22 cellular contexts compared by ENCODE assay signal in the genomic region with DNA sequence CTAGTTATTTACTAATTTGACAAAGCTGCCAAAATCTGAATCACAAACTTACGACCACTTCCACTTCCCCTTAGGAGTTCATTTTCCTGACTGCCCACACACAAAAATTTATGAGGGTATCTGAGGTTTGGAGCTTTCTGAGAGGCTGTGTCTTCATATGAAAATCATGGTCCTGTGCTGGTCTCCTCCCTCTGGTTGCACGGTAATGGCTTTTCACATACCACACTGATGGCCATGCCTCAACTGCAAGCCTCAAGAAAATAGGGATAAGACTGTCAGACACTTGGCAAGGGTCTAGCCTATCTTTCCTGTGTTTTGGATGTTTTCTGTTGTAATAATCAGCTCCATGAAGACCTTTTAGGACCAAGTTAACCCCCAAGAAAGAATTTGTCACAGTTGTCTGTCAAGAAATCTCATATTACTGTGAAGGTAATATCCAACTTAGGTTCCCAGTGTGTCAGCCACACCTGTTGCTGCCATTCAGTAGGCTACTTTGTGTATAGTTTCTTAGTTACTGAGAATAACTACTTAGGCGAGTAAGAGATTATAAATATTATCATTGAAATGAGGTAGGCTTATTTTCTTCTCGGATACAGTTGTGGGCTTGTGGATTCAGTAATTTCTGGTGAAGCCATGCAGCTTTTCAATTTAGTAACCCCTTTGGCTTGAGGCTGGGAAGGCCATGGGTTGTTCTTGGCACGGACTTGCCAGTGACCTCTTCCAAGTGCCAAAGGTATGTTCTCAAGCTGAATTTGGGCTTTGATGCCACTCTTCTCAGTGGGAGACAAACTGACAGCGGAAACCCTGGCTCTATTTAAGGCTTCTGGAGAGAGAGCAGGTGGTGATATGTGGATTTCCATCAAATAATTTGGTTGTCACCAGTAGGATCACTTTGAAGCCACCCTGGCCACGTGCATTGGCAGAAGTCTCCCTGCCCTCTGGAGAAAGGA.
"Had no signal": no experiment of that assay in that cellular context is flagged by ENCODE, and none has a peak within 500 bp of the region (broad histone marks: within the 10 kb centered on the region; RNA-seq: fewer than 3 reads in every experiment).

No MANE protein-coding gene starts in this region.

- H3K27ac ChIP-seq: left ventricle myocardium inferior, parathyroid adenoma, right atrium auricular region, right lobe of liver, spleen, suprapubic skin, thoracic aorta, tibial artery, uterus had no signal

- H3K27me3 Mint-ChIP-seq: stimulated activated naive CD8-positive, alpha-beta T cell treated with anti-CD3 and anti-CD28 coated beads, Interleukin-15, Interleukin-2, amounts not matched to agents 100 ng/mL and 50 ng/mL, for 24 hours had no signal

- H3K4me3 Mint-ChIP-seq: immature natural killer cell; mesothelial cell of epicardium; naive thymus-derived CD4-positive, alpha-beta T cell; natural killer cell treated with Interleukin-12 subunit alpha and Interleukin-12 subunit beta and Interleukin-15 and Interleukin-18, amount 100 ng/mL, for 72 hours; stimulated activated effector memory CD8-positive, alpha-beta T cell treated with anti-CD3 and anti-CD28 coated beads, Interleukin-12 subunit alpha, Interleukin-12 subunit beta, amount 100 ng/mL, for 72 hours; stimulated activated naive CD8-positive, alpha-beta T cell treated with anti-CD3 and anti-CD28 coated beads, Interleukin-15, Interleukin-2, amounts not matched to agents 100 ng/mL and 50 ng/mL, for 24 hours; type B pancreatic cell had no signal

- H2AFZ ChIP-seq: parathyroid adenoma had no signal

- H3K36me3 Mint-ChIP-seq: immature natural killer cell; mesothelial cell of epicardium; naive thymus-derived CD4-positive, alpha-beta T cell; natural killer cell treated with Interleukin-12 subunit alpha and Interleukin-12 subunit beta and Interleukin-15 and Interleukin-18, amount 100 ng/mL, for 72 hours; stimulated activated effector memory CD8-positive, alpha-beta T cell treated with anti-CD3 and anti-CD28 coated beads, Interleukin-12 subunit alpha, Interleukin-12 subunit beta, amount 100 ng/mL, for 72 hours; type B pancreatic cell had no signal

- H3K4me1 Mint-ChIP-seq: immature natural killer cell; mesothelial cell of epicardium; naive thymus-derived CD4-positive, alpha-beta T cell; stimulated activated effector memory CD8-positive, alpha-beta T cell treated with anti-CD3 and anti-CD28 coated beads, Interleukin-12 subunit alpha, Interleukin-12 subunit beta, amount 100 ng/mL, for 72 hours had no signal

- H3K4me3 ChIP-seq: left ventricle myocardium inferior, lung, right atrium auricular region, right lobe of liver, spleen, suprapubic skin, thoracic aorta, tibial artery, uterus had no signal

- H3K79me2 ChIP-seq: parathyroid adenoma had no signal

- DNase-seq: hypothalamus; immature natural killer cell; left ventricle myocardium inferior; mesendoderm; naive thymus-derived CD4-positive, alpha-beta T cell; right lobe of liver; small intestine; spleen; stimulated activated CD4-positive, alpha-beta T cell treated with anti-CD3 and anti-CD28 coated beads, Interleukin-4, amount 100 ng/mL, for 24 hours; stimulated activated naive CD4-positive, alpha-beta T cell; tibial artery; uterus had no signal

- H3K27me3 ChIP-seq: right atrium auricular region, right lobe of liver, spleen, suprapubic skin, tibial artery, uterus had no signal

- H3K36me3 ChIP-seq: left ventricle myocardium inferior, right atrium auricular region, right lobe of liver, spleen, suprapubic skin, thoracic aorta, tibial artery, uterus had no signal

- ATAC-seq: naive thymus-derived CD4-positive, alpha-beta T cell; natural killer cell treated with Interleukin-12 subunit alpha and Interleukin-12 subunit beta and Interleukin-15 and Interleukin-18, amount 100 ng/mL, for 72 hours; right lobe of liver; stimulated activated effector memory CD8-positive, alpha-beta T cell treated with anti-CD3 and anti-CD28 coated beads, Interleukin-12 subunit alpha, Interleukin-12 subunit beta, amount 100 ng/mL, for 72 hours had no signal

- H3K27ac Mint-ChIP-seq: immature natural killer cell; mesothelial cell of epicardium; naive thymus-derived CD4-positive, alpha-beta T cell; natural killer cell treated with Interleukin-12 subunit alpha and Interleukin-12 subunit beta and Interleukin-15 and Interleukin-18, amount 100 ng/mL, for 72 hours; stimulated activated effector memory CD8-positive, alpha-beta T cell treated with anti-CD3 and anti-CD28 coated beads, Interleukin-12 subunit alpha, Interleukin-12 subunit beta, amount 100 ng/mL, for 72 hours; stimulated activated naive CD8-positive, alpha-beta T cell treated with anti-CD3 and anti-CD28 coated beads, Interleukin-15, Interleukin-2, amounts not matched to agents 100 ng/mL and 50 ng/mL, for 24 hours; type B pancreatic cell had no signal

- H3K9me3 Mint-ChIP-seq: natural killer cell treated with Interleukin-12 subunit alpha and Interleukin-12 subunit beta and Interleukin-15 and Interleukin-18, amount 100 ng/mL, for 72 hours; stimulated activated naive CD8-positive, alpha-beta T cell treated with anti-CD3 and anti-CD28 coated beads, Interleukin-15, Interleukin-2, amounts not matched to agents 100 ng/mL and 50 ng/mL, for 24 hours; type B pancreatic cell had no signal

- H3K4me1 ChIP-seq: left ventricle myocardium inferior, parathyroid adenoma, right atrium auricular region, right lobe of liver, spleen, suprapubic skin, tibial artery, uterus had no signal

- H3K9me3 ChIP-seq: right lobe of liver, suprapubic skin, thoracic aorta, tibial artery, uterus had no signal
